Comparison of ENCODE assay signal across 13 cellular contexts in the genomic region with DNA sequence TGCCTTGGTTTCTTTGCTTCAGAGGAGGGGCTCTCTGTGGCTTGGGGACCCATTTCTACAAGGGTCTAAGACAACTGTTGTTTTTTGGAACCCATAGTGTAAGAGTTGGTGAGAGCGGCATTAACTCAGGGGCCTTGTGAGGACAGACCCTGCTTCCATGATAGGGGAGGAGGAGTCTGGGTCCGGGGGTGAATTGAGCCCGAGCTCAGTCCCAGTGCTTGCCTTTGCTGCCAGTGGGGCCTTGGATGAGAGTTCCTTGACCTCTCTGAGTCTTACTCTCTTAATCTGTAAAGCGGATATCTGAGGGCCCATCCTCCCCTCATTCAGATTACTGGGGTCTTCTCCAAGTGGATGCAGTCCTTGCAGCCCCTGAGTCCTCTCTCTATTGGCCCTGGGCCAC.
A peak's percentile ranks its signal among the peaks of the same experiment; 100 is the strongest.
DNase-seq lines count a peak whose midpoint lies in the region; ATAC-seq and TF ChIP-seq lines count a peak whose summit lies in the region.
"Had no signal": no experiment of that assay in that cellular context is flagged by ENCODE, and none has a peak within 500 bp of the region (broad histone marks: within the 10 kb centered on the region; RNA-seq: fewer than 3 reads in every experiment).

No MANE protein-coding gene starts in this region.

- no peaks in the 10 kb centered on the region for H3K36me3 ChIP-seq in CD4-positive, CD25-positive, alpha-beta regulatory T cell (ENCODE audit: control insufficient read depth, insufficient read depth, low read length)
- H3K36me3 ChIP-seq in tibial nerve (no peaks in the 10 kb centered on the region), right atrium auricular region (no peaks in the 10 kb centered on the region)

- H3K4me3 ChIP-seq in CD4-positive, CD25-positive, alpha-beta regulatory T cell (ENCODE audit: low read depth, low read length): no peak overlapping the region
- H3K4me3 ChIP-seq in tibial nerve (no peak overlapping the region), right atrium auricular region (no peak overlapping the region)
- H3K4me3 ChIP-seq: BLaER1 treated with 17β-estradiol and CSF1 and Interleukin-3, amounts not matched to agents 10 nM and 100 nM; GM12878 had no signal

- no peaks in the 10 kb centered on the region for H3K27me3 ChIP-seq in CD4-positive, CD25-positive, alpha-beta regulatory T cell (ENCODE audit: control insufficient read depth, insufficient read depth, low read length)
- H3K27me3 ChIP-seq in tibial nerve (no peaks in the 10 kb centered on the region), right atrium auricular region (no peaks in the 10 kb centered on the region)
- H3K27me3 ChIP-seq: BLaER1 treated with 17β-estradiol and CSF1 and Interleukin-3, amounts not matched to agents 10 nM and 100 nM had no signal

- no peaks in the 10 kb centered on the region for H3K27me3 Mint-ChIP-seq in CD4-positive, CD25-positive, alpha-beta regulatory T cell
- no peaks in the 10 kb centered on the region for H3K27me3 Mint-ChIP-seq in nephron (ENCODE audit: low read depth)
- H3K27me3 Mint-ChIP-seq: B cell; CD4-positive, alpha-beta T cell had no signal

- TF ChIP-seq POLR2A in tibial nerve (IDR thresholded peaks at IDR 0.05): no peak

- no peaks in the 10 kb centered on the region for H3K4me1 ChIP-seq in CD4-positive, CD25-positive, alpha-beta regulatory T cell (ENCODE audit: control insufficient read depth, insufficient read depth, low read length, poor library complexity, severe bottlenecking)
- peaks cover 0 to 53% (median 6%) of the 10 kb centered on the region in 4 donors for H3K4me1 ChIP-seq in tibial nerve
- no peaks in the 10 kb centered on the region for H3K4me1 ChIP-seq in right atrium auricular region

- H3K27ac Mint-ChIP-seq in CD4-positive, CD25-positive, alpha-beta regulatory T cell: peak overlapping the region in 2 of 3 donors; percentile 9 to 56
- H3K27ac Mint-ChIP-seq in nephron: peak overlapping the region in 2 of 3 experiments; percentile 97 to 99
- H3K27ac Mint-ChIP-seq in activated naive CD4-positive, alpha-beta T cell treated with anti-CD3 and anti-CD28 coated beads, Interleukin-2, amount 50 U/mL, for 72 hours: peak overlapping the region in 1 of 2 donors; percentile 10
- H3K27ac Mint-ChIP-seq: B cell; CD4-positive, alpha-beta T cell had no signal

- no peak for ATAC-seq in CD4-positive, CD25-positive, alpha-beta regulatory T cell (ENCODE audit: low read depth in 2 of 2)
- ATAC-seq in activated naive CD4-positive, alpha-beta T cell treated with anti-CD3 and anti-CD28 coated beads, Interleukin-2, amount 50 U/mL, for 72 hours: no peak
- no peak for ATAC-seq in HG03469 (IDR thresholded peaks at IDR 0.05; ENCODE audit: unreplicated experiment)

- H3K36me3 Mint-ChIP-seq in CD4-positive, CD25-positive, alpha-beta regulatory T cell: peaks cover 15% of the 10 kb centered on the region
- peaks cover 6% of the 10 kb centered on the region for H3K36me3 Mint-ChIP-seq in nephron (ENCODE audit: low read depth)
- peaks cover 0 to 15% of the 10 kb centered on the region in 2 donors for H3K36me3 Mint-ChIP-seq in activated naive CD4-positive, alpha-beta T cell treated with anti-CD3 and anti-CD28 coated beads, Interleukin-2, amount 50 U/mL, for 72 hours

- no peak for DNase-seq in CD4-positive, CD25-positive, alpha-beta regulatory T cell
- DNase-seq in tibial nerve (ENCODE audit: low spot score in 2 of 2): no peak
- no peak for DNase-seq in right atrium auricular region (ENCODE audit: low spot score)
- DNase-seq in activated naive CD4-positive, alpha-beta T cell treated with anti-CD3 and anti-CD28 coated beads, Interleukin-2, amount 50 U/mL, for 72 hours (ENCODE audit: low spot score in 2 of 2): no peak
- DNase-seq: DMS79 treated with DMSO at 0.1 percent for 48 hours had no signal

- H3K9me3 ChIP-seq in CD4-positive, CD25-positive, alpha-beta regulatory T cell (ENCODE audit: control insufficient read depth in 2 of 2, low read length in 2 of 2): peaks cover 11% of the 10 kb centered on the region in 2 experiments
- H3K9me3 ChIP-seq in tibial nerve (peaks cover 0 to 8% (median 0%) of the 10 kb centered on the region in 4 donors), right atrium auricular region (peaks cover 0 to 10% of the 10 kb centered on the region in 2 donors)

- no peak overlapping the region for H3K4me3 Mint-ChIP-seq in CD4-positive, CD25-positive, alpha-beta regulatory T cell
- no peak overlapping the region for H3K4me3 Mint-ChIP-seq in nephron
- H3K4me3 Mint-ChIP-seq: B cell; CD4-positive, alpha-beta T cell; H9 had no signal

- 74 to 78% methylated on average over 4 of the region's 4 CpGs for WGBS in tibial nerve, 2 donors

- H3K9me3 Mint-ChIP-seq in CD4-positive, CD25-positive, alpha-beta regulatory T cell: peaks cover 0 to 8% (median under 1%) of the 10 kb centered on the region in 7 donors
- peaks cover under 1% of the 10 kb centered on the region for H3K9me3 Mint-ChIP-seq in nephron
- peaks cover 0 to 6% of the 10 kb centered on the region in 2 donors for H3K9me3 Mint-ChIP-seq in activated naive CD4-positive, alpha-beta T cell treated with anti-CD3 and anti-CD28 coated beads, Interleukin-2, amount 50 U/mL, for 72 hours
- H3K9me3 Mint-ChIP-seq: CD4-positive, alpha-beta T cell had no signal

- TF ChIP-seq EP300 in tibial nerve (IDR thresholded peaks at IDR 0.05): no peak

- no peak overlapping the region for H3K27ac ChIP-seq in CD4-positive, CD25-positive, alpha-beta regulatory T cell (ENCODE audit: insufficient read depth, low read length, poor library complexity, severe bottlenecking)
- H3K27ac ChIP-seq in cingulate gyrus (ENCODE audit: low read depth, low read length): peak overlapping the region; percentile 6
- H3K27ac ChIP-seq in tibial nerve: peak overlapping the region in 3 of 4 donors; percentile 32 to 72 (median 38)
- no peak overlapping the region for H3K27ac ChIP-seq in right atrium auricular region
- H3K27ac ChIP-seq: BLaER1 treated with 17β-estradiol and CSF1 and Interleukin-3, amounts not matched to agents 10 nM and 100 nM had no signal

- H3K4me1 Mint-ChIP-seq in CD4-positive, CD25-positive, alpha-beta regulatory T cell: peaks cover 0 to 19% (median 9%) of the 10 kb centered on the region in 4 donors
- peaks cover 69% of the 10 kb centered on the region for H3K4me1 Mint-ChIP-seq in nephron

- TF ChIP-seq CTCF in nephron (IDR thresholded peaks at IDR 0.05; ENCODE audit: unreplicated experiment in 3 of 3) (no peak), tibial nerve (IDR thresholded peaks at IDR 0.05) (no peak), right atrium auricular region (IDR thresholded peaks at IDR 0.05) (no peak)

Comparison
In these comparisons a context has a peak if more than half of its experiments do, and no peak if none do; other contexts are left out.
1. H3K27ac ChIP-seq: peak in cingulate gyrus (single experiment) and tibial nerve (3 of 4); none in CD4-positive, CD25-positive, alpha-beta regulatory T cell (single experiment) and right atrium auricular region (0 of 2).